1 cellular context compared by ENCODE assay signal in genomic region chr11:9821008-9821752, GRCh38.
TF ChIP-seq lines count a peak whose summit lies in the region.

No MANE protein-coding gene starts in this region.

TF ChIP-seq in SK-N-SH, 30 proteins besides CTCF, POLR2A, EP300 and RAD21 (continued from another document):
- TF ChIP-seq MAX (IDR thresholded peaks at IDR 0.05; ENCODE audit: low read depth) (no peak), NFIC (IDR thresholded peaks at IDR 0.05; ENCODE audit: borderline replicate concordance) (peak; percentile 27; the same call in 1 of the 2 replicates), TCF12 (IDR thresholded peaks at IDR 0.05) (peak; percentile 88), PBX3 (IDR thresholded peaks at IDR 0.05) (peak; percentile 33; the same call in 1 of the 2 replicates), SIN3A (IDR thresholded peaks at IDR 0.05; ENCODE audit: borderline replicate concordance, low read depth, low read length) (no peak), MEF2A (IDR thresholded peaks at IDR 0.05; ENCODE audit: borderline replicate concordance, low read depth) (no peak), GABPA (IDR thresholded peaks at IDR 0.05; ENCODE audit: low read depth) (no peak)
- TF ChIP-seq, protein P1, sequence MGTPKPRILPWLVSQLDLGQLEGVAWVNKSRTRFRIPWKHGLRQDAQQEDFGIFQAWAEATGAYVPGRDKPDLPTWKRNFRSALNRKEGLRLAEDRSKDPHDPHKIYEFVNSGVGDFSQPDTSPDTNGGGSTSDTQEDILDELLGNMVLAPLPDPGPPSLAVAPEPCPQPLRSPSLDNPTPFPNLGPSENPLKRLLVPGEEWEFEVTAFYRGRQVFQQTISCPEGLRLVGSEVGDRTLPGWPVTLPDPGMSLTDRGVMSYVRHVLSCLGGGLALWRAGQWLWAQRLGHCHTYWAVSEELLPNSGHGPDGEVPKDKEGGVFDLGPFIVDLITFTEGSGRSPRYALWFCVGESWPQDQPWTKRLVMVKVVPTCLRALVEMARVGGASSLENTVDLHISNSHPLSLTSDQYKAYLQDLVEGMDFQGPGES (IDR thresholded peaks at IDR 0.05; ENCODE audit: low read depth, low read length), result no peak
TF ChIP-seq in SK-N-SH: peak in this region for 4.
